8 cellular contexts compared by ENCODE assay signal in the genomic region with DNA sequence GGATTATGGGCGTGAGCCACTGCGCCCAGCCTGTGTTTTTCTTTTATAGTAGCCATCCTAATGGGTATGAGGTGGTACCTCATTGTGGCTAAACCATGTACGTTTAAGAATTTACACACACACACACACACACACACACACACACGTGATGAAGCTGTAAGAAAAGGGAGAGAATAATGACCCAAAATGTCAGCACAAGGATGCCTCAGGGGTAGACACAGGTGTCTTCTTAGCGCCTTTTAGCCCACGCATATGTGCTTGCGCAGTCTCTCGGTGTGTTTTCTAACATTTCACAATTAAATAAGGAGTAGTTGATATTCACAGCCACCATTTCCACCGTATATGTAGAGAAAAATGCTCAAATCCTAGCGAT. TPM values are rescaled to one million over a fixed set of nuclear protein-coding genes. Genes with fewer than 3 reads are reported as not detected.
A peak's percentile ranks its signal among the peaks of the same experiment; 100 is the strongest.
DNase-seq lines count a peak whose midpoint lies in the region; ATAC-seq and TF ChIP-seq lines count a peak whose summit lies in the region.

No MANE protein-coding gene starts in this region.

- H3K4me1 ChIP-seq in A673 (ENCODE audit: insufficient read depth, low read length, poor library complexity, severe bottlenecking) = peaks cover 37% of the 10 kb centered on the region
- peaks cover 8% of the 10 kb centered on the region; the same call in 1 of the 2 replicates for H3K4me1 ChIP-seq in HEK293 (ENCODE audit: control insufficient read depth, insufficient read depth, low read length)
- peaks cover 39 to 65% (median 46%) of the 10 kb centered on the region in 4 donors for H3K4me1 ChIP-seq in upper lobe of left lung

- CTCF ChIA-PET in A673 (lab: Charles Lee) = no interaction called here
- CTCF ChIA-PET in HEK293 (lab: Yijun Ruan, JAX) = interaction anchor here (0.6 to 2.2 kb wide), 6 partner anchors 10 to 1372 kb away, joined by 3 to 11 read pairs (median 3); no protein-coding TSS in a partner anchor

- H3K9me3 ChIP-seq in A673 (ENCODE audit: low read depth, low read length, poor library complexity, severe bottlenecking) (no peaks in the 10 kb centered on the region), HEK293 (ENCODE audit: control insufficient read depth, insufficient read depth, low read depth, low read length) (no peaks in the 10 kb centered on the region), upper lobe of left lung (no peaks in the 10 kb centered on the region)

- H3K27ac ChIP-seq in A673 (ENCODE audit: low read depth, low read length, poor library complexity, severe bottlenecking) (peak overlapping the region; percentile 86), HEK293 (ENCODE audit: extremely low read depth, low read depth, low read length) (peak overlapping the region; percentile 81; the same call in 1 of the 2 replicates), angular gyrus (ENCODE audit: low read depth, low read length) (peak overlapping the region; percentile 82), layer of hippocampus (ENCODE audit: low read depth, low read length) (peak overlapping the region; percentile 90), upper lobe of left lung (peak overlapping the region; percentile 86 to 98 (median 96))

- BruUV-seq in A673 (replicated peaks; lab: Mats Ljungman, UMichigan) = no TSS peak

- no peaks in the 10 kb centered on the region for H3K27me3 ChIP-seq in A673 (replicated peaks; ENCODE audit: insufficient read depth, low read depth, low read length, poor library complexity)
- no peaks in the 10 kb centered on the region for H3K27me3 ChIP-seq in layer of hippocampus (ENCODE audit: control insufficient read depth, insufficient read depth, low read length)
- H3K27me3 ChIP-seq in upper lobe of left lung = no peaks in the 10 kb centered on the region

- POLR2A ChIA-PET in A673 (lab: Charles Lee; ENCODE audit: low non-redundant PET) (no interaction called here), HEK293 (lab: Yijun Ruan, JAX) (interaction anchor here (0.8 kb wide), 1 partner anchor 40 kb away, joined by 3 read pairs; no protein-coding TSS in a partner anchor)

- intact Hi-C loops in A673 (cut with micrococcal nuclease; ENCODE audit: unreplicated experiment) = loop anchor here (5.0 kb wide), 1 partner anchor 487 kb away; no protein-coding TSS in a partner anchor

- peak overlapping the region; percentile 87 for H3K4me3 ChIP-seq in A673 (ENCODE audit: low read depth, low read length, poor library complexity, severe bottlenecking)
- H3K4me3 ChIP-seq in HEK293 (ENCODE audit: low read depth, low read length) = peak overlapping the region; percentile 64
- H3K4me3 ChIP-seq in upper lobe of left lung = peak overlapping the region; percentile 40 to 100 (median 85)

- ATAC-seq in upper lobe of left lung (ENCODE audit: low FRiP score in 2 of 2) (no peak), GM21717 (IDR thresholded peaks at IDR 0.05; ENCODE audit: unreplicated experiment) (no peak)

- TF ChIP-seq POLR2A in upper lobe of left lung (IDR thresholded peaks at IDR 0.05) = no peak

- H3K36me3 ChIP-seq in A673 (ENCODE audit: insufficient read depth, low read length, poor library complexity, severe bottlenecking) = no peaks in the 10 kb centered on the region
- no peaks in the 10 kb centered on the region for H3K36me3 ChIP-seq in HEK293 (ENCODE audit: control insufficient read depth in 2 of 2, insufficient read depth in 1 of 2, low read length in 2 of 2)
- H3K36me3 ChIP-seq in upper lobe of left lung = no peaks in the 10 kb centered on the region

- no peak for TF ChIP-seq CTCF in A673 (conservative IDR thresholded peaks at IDR 0.05; ENCODE audit: low read depth, low read length)
- no peak for TF ChIP-seq CTCF in HEK293 (tag by site-specific recombination; IDR thresholded peaks at IDR 0.05)
- no peak for TF ChIP-seq CTCF in upper lobe of left lung (IDR thresholded peaks at IDR 0.05)

- WGBS in upper lobe of left lung, 2 donors = 25 to 26% methylated on average over 9 of the region's 10 CpGs

- peak; percentile 30 for DNase-seq in A673 (ENCODE audit: low spot score)
- peak in 1 of 2 donors; percentile 1 for DNase-seq in upper lobe of left lung
- DNase-seq in ureter (ENCODE audit: low spot score) = no peak
- DNase-seq in DMS153 treated with DMSO at 0.1 percent for 48 hours (lab: John Stamatoyannopoulos, UW; ENCODE audit: unreplicated experiment) = no peak

- no peak for TF ChIP-seq EP300 in upper lobe of left lung (IDR thresholded peaks at IDR 0.05)

TF ChIP-seq in HEK293, 187 proteins besides CTCF, POLR2A, EP300 and RAD21:
- TF ChIP-seq, protein P1, sequence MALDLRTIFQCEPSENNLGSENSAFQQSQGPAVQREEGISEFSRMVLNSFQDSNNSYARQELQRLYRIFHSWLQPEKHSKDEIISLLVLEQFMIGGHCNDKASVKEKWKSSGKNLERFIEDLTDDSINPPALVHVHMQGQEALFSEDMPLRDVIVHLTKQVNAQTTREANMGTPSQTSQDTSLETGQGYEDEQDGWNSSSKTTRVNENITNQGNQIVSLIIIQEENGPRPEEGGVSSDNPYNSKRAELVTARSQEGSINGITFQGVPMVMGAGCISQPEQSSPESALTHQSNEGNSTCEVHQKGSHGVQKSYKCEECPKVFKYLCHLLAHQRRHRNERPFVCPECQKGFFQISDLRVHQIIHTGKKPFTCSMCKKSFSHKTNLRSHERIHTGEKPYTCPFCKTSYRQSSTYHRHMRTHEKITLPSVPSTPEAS (tag by site-specific recombination; IDR thresholded peaks at IDR 0.05) = peak; percentile 82
- no peak for TF ChIP-seq ZNF2 (tag by site-specific recombination; IDR thresholded peaks at IDR 0.05)

RNA-seq across cellular contexts. Expression of a gene that starts 0.8 kb away (rescaled TPM):
- total RNA-seq in A673 (2021) (112 and 122 TPM in 2 replicates), upper lobe of left lung (100 to 1,000 TPM in 5 of 6 donors, 10 to 100 TPM in 1; 69.8 to 157 (median 135) TPM), ureter (163 TPM)

RNA-seq across cellular contexts. Expression of a gene that starts 13.4 kb away (rescaled TPM):
- not detected in 2 replicates for total RNA-seq in A673 (2021)
- total RNA-seq in upper lobe of left lung = not detected
- not detected for total RNA-seq in ureter

RNA-seq across cellular contexts. Expression of a gene that starts 37.4 kb away (rescaled TPM):
- total RNA-seq in A673 (2021) (not detected in 2 replicates), upper lobe of left lung (not detected), ureter (not detected)

RNA-seq across cellular contexts. Expression of a gene that starts 40.1 kb away (rescaled TPM):
- total RNA-seq in A673 (2021) (13.3 and 14.0 TPM in 2 replicates), upper lobe of left lung (10 to 100 TPM; 34.4 to 85.9 (median 48.4) TPM), ureter (20.2 TPM)

RNA-seq across cellular contexts. Expression of a gene that starts 54.4 kb away (rescaled TPM):
- 0.21 TPM in 1 of 2 replicates, not detected in the other for total RNA-seq in A673 (2021)
- 10 to 100 TPM in 4 of 6 donors, 1 to 10 TPM in 2; 2.2 to 37.7 (median 12.7) TPM for total RNA-seq in upper lobe of left lung
- total RNA-seq in ureter = 10.0 TPM
